Comparison of ENCODE assay signal across 1 cellular context in the genomic region with DNA sequence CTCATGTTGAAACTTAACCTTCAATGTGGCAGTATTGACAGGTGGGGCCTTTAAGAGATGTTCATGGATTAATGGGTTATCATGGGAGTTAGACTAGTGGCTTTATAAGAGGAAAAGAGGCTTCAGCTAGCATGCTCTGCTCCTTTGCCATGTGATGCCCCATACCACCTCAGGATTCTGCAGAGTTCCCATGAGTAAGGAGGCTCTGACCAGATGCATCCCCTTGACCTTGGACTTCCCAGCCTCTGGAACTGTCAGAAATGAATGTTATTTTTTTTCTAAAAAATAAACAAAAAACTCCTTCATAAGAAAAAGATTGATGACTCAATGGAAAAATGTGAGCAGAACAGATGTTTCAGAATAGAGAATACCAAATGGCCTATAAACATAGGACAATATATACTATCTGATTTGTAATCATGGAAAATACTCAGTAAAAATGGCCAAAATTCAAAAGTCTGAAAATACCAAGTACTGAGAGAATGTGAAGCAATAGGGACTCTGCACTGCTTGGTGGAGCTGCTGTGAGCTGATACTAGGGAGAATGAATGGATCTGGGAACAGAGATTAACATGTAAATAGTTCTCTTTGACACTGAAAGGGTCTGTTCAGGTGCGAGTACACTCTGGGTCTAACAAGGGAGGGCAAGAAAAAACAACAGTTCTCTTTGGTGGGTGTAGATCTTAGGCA.
TF ChIP-seq lines count a peak whose summit lies in the region.

No MANE protein-coding gene starts in this region.

TF ChIP-seq in IMR-90, 13 proteins besides CTCF, POLR2A, EP300 and RAD21:
- no peak for TF ChIP-seq RCOR1 (IDR thresholded peaks at IDR 0.05; ENCODE audit: insufficient replicate concordance, low read length)
- no peak for TF ChIP-seq CHD1 (IDR thresholded peaks at IDR 0.05; ENCODE audit: low read depth, low read length)
